ENCODE assay signal across 8 cellular contexts in genomic region chr10:14878266-14879054, GRCh38. TPM values are rescaled to one million over a fixed set of nuclear protein-coding genes. Genes with fewer than 3 reads are reported as not detected.
DNase-seq lines count a peak whose midpoint lies in the region; ATAC-seq and TF ChIP-seq lines count a peak whose summit lies in the region.

A gene with protein sequence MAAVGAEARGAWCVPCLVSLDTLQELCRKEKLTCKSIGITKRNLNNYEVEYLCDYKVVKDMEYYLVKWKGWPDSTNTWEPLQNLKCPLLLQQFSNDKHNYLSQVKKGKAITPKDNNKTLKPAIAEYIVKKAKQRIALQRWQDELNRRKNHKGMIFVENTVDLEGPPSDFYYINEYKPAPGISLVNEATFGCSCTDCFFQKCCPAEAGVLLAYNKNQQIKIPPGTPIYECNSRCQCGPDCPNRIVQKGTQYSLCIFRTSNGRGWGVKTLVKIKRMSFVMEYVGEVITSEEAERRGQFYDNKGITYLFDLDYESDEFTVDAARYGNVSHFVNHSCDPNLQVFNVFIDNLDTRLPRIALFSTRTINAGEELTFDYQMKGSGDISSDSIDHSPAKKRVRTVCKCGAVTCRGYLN (plus strand): TSS chr10:14878866. CDS start chr10:14878889, 23 bp downstream.

- H3K4me2 ChIP-seq in mesenchymal stem cell (ENCODE audit: low read length, poor library complexity, severe bottlenecking), result peak within 1 kb of the TSS; percentile 78

- H3K4me3 ChIP-seq in Caco-2 (ENCODE audit: low read depth, low read length), result peak within 1 kb of the TSS; percentile 93
- H3K4me3 ChIP-seq in mesenchymal stem cell (ENCODE audit: insufficient read depth in 1 of 2, low read depth in 1 of 2, low read length in 2 of 2), result peak within 1 kb of the TSS; percentile 92 to 96

- H3K27me3 Mint-ChIP-seq in Caco-2 (ENCODE audit: insufficient read depth, unreplicated experiment), result no peaks in the 10 kb centered on the region
- H3K27me3 Mint-ChIP-seq in effector memory CD8-positive, alpha-beta T cell, result no peaks in the 10 kb centered on the region

- peak within 1 kb of the TSS in 1 of 2 experiments; percentile 76 for H3K14ac ChIP-seq in mesenchymal stem cell (ENCODE audit: low read length in 2 of 2)

- peak within 1 kb of the TSS; percentile 63 for H2BK15ac ChIP-seq in mesenchymal stem cell (ENCODE audit: low read depth, poor library complexity, severe bottlenecking)

- TF ChIP-seq CTCF in Caco-2 (IDR thresholded peaks at IDR 0.05; ENCODE audit: insufficient read depth in 1 of 2, low read depth in 1 of 2, low read length in 1 of 2, severe bottlenecking in 1 of 2, unreplicated experiment in 1 of 2), result peak in 1 of 2 experiments; percentile 6

- peak within 1 kb of the TSS; percentile 99 for H3K27ac Mint-ChIP-seq in Caco-2 (ENCODE audit: unreplicated experiment)
- peak within 1 kb of the TSS; percentile 80 to 92 for H3K27ac Mint-ChIP-seq in effector memory CD8-positive, alpha-beta T cell

- H3K9ac ChIP-seq in mesenchymal stem cell (ENCODE audit: low read length), result peak within 1 kb of the TSS; percentile 99

- no TSS peak for BruUV-seq in Caco-2 (replicated peaks; lab: Mats Ljungman, UMichigan)

- peak within 1 kb of the TSS; percentile 87 for H2AFZ ChIP-seq in mesenchymal stem cell (ENCODE audit: low read depth, low read length)

- WGBS in mesenchymal stem cell, result under 1% methylated on average over 75 of the region's 92 CpGs

- peak; percentile 96 to 99 for DNase-seq in Caco-2
- peak in 75 of 76 experiments; percentile 20 to 94 (median 87) for DNase-seq in HUDEP-2 (lab: John Stamatoyannopoulos, UW; ENCODE audit: unreplicated experiment in 76 of 76)
- DNase-seq in NOMO-1 treated with dmso at 0.1 percent for 144 hours (lab: John Stamatoyannopoulos, UW; ENCODE audit: unreplicated experiment), result peak; percentile 84
- DNase-seq in activated CD8-positive, alpha-beta memory T cell treated with anti-CD3 and anti-CD28 coated beads for 48 hours (ENCODE audit: low read depth in 2 of 3, low spot score in 2 of 3), result peak; percentile 73 to 89 (median 78)
- DNase-seq in effector memory CD8-positive, alpha-beta T cell, result peak; percentile 84 to 88 (median 86)
- peak; percentile 95 for DNase-seq in mesenchymal stem cell
- peak; percentile 76 for DNase-seq in stimulated activated CD8-positive, alpha-beta memory T cell treated with anti-CD3 and anti-CD28 coated beads, Interleukin-12 subunit alpha, Interleukin-12 subunit beta, amount 100 ng/mL, for 24 hours (ENCODE audit: extremely low read depth)

- POLR2A ChIA-PET in Caco-2 (lab: Charles Lee), result interaction anchor here (0.5 to 4.1 kb wide), 22 partner anchors 8 to 693 kb away, joined by 3 to 64 read pairs (median 5); partner anchors contain the start of genes CDNF, DCLRE1C, HSPA14 and MEIG1

- H3K23ac ChIP-seq in mesenchymal stem cell (ENCODE audit: low read length in 2 of 2), result peak within 1 kb of the TSS in 1 of 2 experiments; percentile 46

- peak within 1 kb of the TSS; percentile 90 for H3K27ac ChIP-seq in mesenchymal stem cell (ENCODE audit: low read length, poor library complexity, severe bottlenecking)

- H3K4me1 Mint-ChIP-seq in Caco-2 (ENCODE audit: low read depth, unreplicated experiment), result peaks cover 14% of the 10 kb centered on the region
- peaks cover 17 to 30% of the 10 kb centered on the region in 2 donors for H3K4me1 Mint-ChIP-seq in effector memory CD8-positive, alpha-beta T cell (ENCODE audit: low read depth in 2 of 2)

- H2AK5ac ChIP-seq in mesenchymal stem cell (ENCODE audit: low read length, severe bottlenecking), result no peak within 1 kb of the TSS

- intact Hi-C loops in Caco-2 (cut with micrococcal nuclease; ENCODE audit: unreplicated experiment), result loop anchor here (1.0 to 5.0 kb wide), 7 partner anchors 18 to 381 kb away; partner anchors contain the start of genes CDNF, DCLRE1C, HSPA14 and MEIG1

- peak within 1 kb of the TSS; percentile 93 for H4K8ac ChIP-seq in mesenchymal stem cell (ENCODE audit: low read length)

- H3K18ac ChIP-seq in mesenchymal stem cell (ENCODE audit: low read depth in 1 of 2, low read length in 2 of 2), result peak within 1 kb of the TSS; percentile 75 to 93

- peak; percentile 89 for ATAC-seq in GM21390 (IDR thresholded peaks at IDR 0.05; ENCODE audit: unreplicated experiment)
- peak; percentile 88 for ATAC-seq in effector memory CD8-positive, alpha-beta T cell (replicated peaks)

- H3K9me3 ChIP-seq in Caco-2, result no peaks in the 10 kb centered on the region
- no peaks in the 10 kb centered on the region for H3K9me3 ChIP-seq in mesenchymal stem cell (ENCODE audit: control insufficient read depth, low read length)

- H2BK12ac ChIP-seq in mesenchymal stem cell (ENCODE audit: low read length in 2 of 2), result peak within 1 kb of the TSS in 1 of 2 experiments; percentile 24

- H3K27me3 ChIP-seq in Caco-2 (replicated peaks; ENCODE audit: control insufficient read depth, insufficient read depth, low read length) (no peaks in the 10 kb centered on the region), mesenchymal stem cell (ENCODE audit: control insufficient read depth in 1 of 2, insufficient read depth in 1 of 2, low read length in 2 of 2) (no peaks in the 10 kb centered on the region)

- H3K4me3 Mint-ChIP-seq in Caco-2 (ENCODE audit: unreplicated experiment), result peak within 1 kb of the TSS; percentile 99
- peak within 1 kb of the TSS; percentile 92 to 95 for H3K4me3 Mint-ChIP-seq in effector memory CD8-positive, alpha-beta T cell

- H3K36me3 ChIP-seq in Caco-2 (ENCODE audit: control insufficient read depth, insufficient read depth, low read length) (no peaks in the 10 kb centered on the region), mesenchymal stem cell (ENCODE audit: control insufficient read depth in 1 of 2, insufficient read depth in 2 of 2, low read depth in 1 of 2, low read length in 2 of 2) (peaks cover 0 to 4% of the 10 kb centered on the region in 2 experiments)

- peaks cover 21% of the 10 kb centered on the region for H3K79me1 ChIP-seq in mesenchymal stem cell (replicated peaks; ENCODE audit: low read length, poor library complexity, severe bottlenecking)

- peaks cover 51% of the 10 kb centered on the region for H3K36me3 Mint-ChIP-seq in Caco-2 (ENCODE audit: insufficient read depth, unreplicated experiment)
- peaks cover 19% of the 10 kb centered on the region for H3K36me3 Mint-ChIP-seq in effector memory CD8-positive, alpha-beta T cell (ENCODE audit: insufficient read depth)

- peak within 1 kb of the TSS; percentile 39 for H2BK120ac ChIP-seq in mesenchymal stem cell (ENCODE audit: low read depth, low read length)

- CTCF ChIA-PET in Caco-2 (lab: Charles Lee), result interaction anchor here (0.5 to 2.5 kb wide), 9 partner anchors 11 to 1152 kb away, joined by 3 to 13 read pairs (median 3); partner anchors contain the start of genes CDNF, HSPA14, MEIG1 and MSANTD7

- H3K9me3 Mint-ChIP-seq in Caco-2 (ENCODE audit: unreplicated experiment), result no peaks in the 10 kb centered on the region
- H3K9me3 Mint-ChIP-seq in effector memory CD8-positive, alpha-beta T cell, result no peaks in the 10 kb centered on the region

- peak within 1 kb of the TSS; percentile 69 for H2BK5ac ChIP-seq in mesenchymal stem cell (ENCODE audit: low read depth, low read length, poor library complexity, severe bottlenecking)

- H3K4ac ChIP-seq in mesenchymal stem cell (ENCODE audit: low read depth in 1 of 2, low read length in 2 of 2), result peak within 1 kb of the TSS in 1 of 2 experiments; percentile 83

- peak within 1 kb of the TSS; percentile 39 for H4K91ac ChIP-seq in mesenchymal stem cell (ENCODE audit: low read length)

- H3K4me1 ChIP-seq in Caco-2 (peaks cover 9% of the 10 kb centered on the region; the same call in 1 of the 2 replicates), mesenchymal stem cell (ENCODE audit: control insufficient read depth, insufficient read depth, low read depth, low read length) (peaks cover 7% of the 10 kb centered on the region)

RNA-seq across cellular contexts. Expression of the gene that starts here (rescaled TPM):
- total RNA-seq in Caco-2 (2022), result 58.3 and 60.4 TPM in 2 replicates
- polyA plus RNA-seq in mesenchymal stem cell (2013, experiment 1 of 2), result 7.4 TPM
- 8.9 TPM for polyA plus RNA-seq in mesenchymal stem cell (2013, experiment 2 of 2)

Comparison
In these comparisons a context has a peak if more than half of its experiments do, and no peak if none do; other contexts are left out.
1. Peak in every context shown above with its lines: DNase-seq, ATAC-seq, H3K4me3 ChIP-seq and H3K27ac ChIP-seq.